Comparison of ENCODE assay signal across 1 cellular context in genomic region chr19:5977785-5978605, GRCh38.
A peak's percentile ranks its signal among the peaks of the same experiment; 100 is the strongest.
TF ChIP-seq lines count a peak whose summit lies in the region.

RANBP3 (minus strand) TSS chr19:5978140; CDS start chr19:5978082, 58 bp downstream.

TF ChIP-seq in K562, 482 proteins besides CTCF, POLR2A, EP300 and RAD21 (continued from another document and continues in another):
- TF ChIP-seq TAF1 (IDR thresholded peaks at IDR 0.05; ENCODE audit: control insufficient read depth, extremely low read depth, insufficient read depth, low read length, severe bottlenecking) (peak; percentile 99), ZNF644 (tag; IDR thresholded peaks at IDR 0.05; ENCODE audit: low read depth) (no peak), SIN3A (IDR thresholded peaks at IDR 0.05; ENCODE audit: borderline replicate concordance in 2 of 2, control insufficient read depth in 1 of 2, low read depth in 2 of 2, low read length in 2 of 2) (peak in 1 of 2 experiments; percentile 28; a peak in 1 of 4 replicates), ZNF76 (CRISPR knock-in tag; IDR thresholded peaks at IDR 0.05; ENCODE audit: borderline replicate concordance) (peak; percentile 29; the same call in 1 of the 2 replicates), ZNF133 (CRISPR knock-in tag; IDR thresholded peaks at IDR 0.05) (no peak), SRF (CRISPR knock-in tag; IDR thresholded peaks at IDR 0.05) (peak in 1 of 2 experiments; percentile 74; a peak in 1 of 4 replicates), CREB3L1 (IDR thresholded peaks at IDR 0.05; ENCODE audit: borderline replicate concordance, low read depth) (peak; percentile 87), SIN3B (IDR thresholded peaks at IDR 0.05; ENCODE audit: low read depth) (peak; percentile 96), ZNF695 (CRISPR knock-in tag; IDR thresholded peaks at IDR 0.05) (0 out of 2 replicates have a peak, but pooled peaks have one; percentile 46), ZNF384 (IDR thresholded peaks at IDR 0.05; ENCODE audit: low read depth, low read length) (no peak), UBTF (IDR thresholded peaks at IDR 0.05; ENCODE audit: borderline replicate concordance in 1 of 2, low read depth in 2 of 2, low read length in 2 of 2) (peak in 1 of 2 experiments; percentile 90; a peak in 1 of 4 replicates), POLR2AphosphoS2 (IDR thresholded peaks at IDR 0.05; ENCODE audit: low read length) (no peak), RFX5 (IDR thresholded peaks at IDR 0.05; ENCODE audit: low read depth, low read length) (no peak), HLTF (IDR thresholded peaks at IDR 0.05) (no peak), SMAD3 (CRISPR knock-in tag; conservative IDR thresholded peaks at IDR 0.05) (no peak), SAFB (IDR thresholded peaks at IDR 0.05; ENCODE audit: borderline replicate concordance, low read depth, low read length) (no peak), ZNF354B (CRISPR knock-in tag; IDR thresholded peaks at IDR 0.05) (no peak), ZNF707 (CRISPR knock-in tag; conservative IDR thresholded peaks at IDR 0.05) (no peak), RB1 (IDR thresholded peaks at IDR 0.05; ENCODE audit: low read depth) (peak; percentile 99), DIDO1 (tag; IDR thresholded peaks at IDR 0.05; ENCODE audit: low read depth) (0 out of 2 replicates have a peak, but pooled peaks have one; percentile 23), ZZZ3 (IDR thresholded peaks at IDR 0.05) (no peak), TFE3 (CRISPR knock-in tag; IDR thresholded peaks at IDR 0.05) (no peak), RBM25 (IDR thresholded peaks at IDR 0.05; ENCODE audit: low read depth, low read length, severe bottlenecking) (no peak), NKRF (IDR thresholded peaks at IDR 0.05; ENCODE audit: borderline replicate concordance) (no peak; the same call in 1 of the 2 replicates), YY1 (IDR thresholded peaks at IDR 0.05; ENCODE audit: borderline replicate concordance in 1 of 3, control insufficient read depth in 1 of 3, extremely low read depth in 1 of 3, insufficient read depth in 3 of 3, insufficient read length in 1 of 3, insufficient replicate concordance in 2 of 3, low read depth in 1 of 3, low read length in 2 of 3) (peak; percentile 80 to 97 (median 94)), THAP7 (CRISPR knock-in tag; IDR thresholded peaks at IDR 0.05) (no peak), FOS (IDR thresholded peaks at IDR 0.05; ENCODE audit: extremely low read depth, insufficient read length) (no peak), JUN (IDR thresholded peaks at IDR 0.05; ENCODE audit: borderline replicate concordance, low read depth, low read length) (peak; percentile 41; the same call in 1 of the 2 replicates), JUN (CRISPR knock-in tag; IDR thresholded peaks at IDR 0.05; ENCODE audit: borderline replicate concordance) (peak; percentile 95), EZH2 (IDR thresholded peaks at IDR 0.05; ENCODE audit: borderline replicate concordance, low read depth, low read length) (no peak), THRA (IDR thresholded peaks at IDR 0.05) (no peak), HNRNPK (IDR thresholded peaks at IDR 0.05; ENCODE audit: low read depth, low read length, poor library complexity, severe bottlenecking) (no peak), BDP1 (IDR thresholded peaks at IDR 0.05; ENCODE audit: insufficient read depth, insufficient read length) (no peak), ZNF407 (IDR thresholded peaks at IDR 0.05; ENCODE audit: low read depth) (no peak), MAX (CRISPR knock-in tag; IDR thresholded peaks at IDR 0.05) (peak; percentile 99), GABPB1 (CRISPR knock-in tag; IDR thresholded peaks at IDR 0.05) (peak; percentile 58)
